Comparison of ENCODE assay signal across 4 cellular contexts in genomic region chr1:148024918-148025317, GRCh38.
DNase-seq lines count a peak whose midpoint lies in the region; ATAC-seq, FAIRE-seq and TF ChIP-seq lines count a peak whose summit lies in the region.
"Not testable (repeated sequence)": the region's sequence is repeated elsewhere in the genome, so short reads cannot be mapped to it uniquely, and the experiment has no call there.

No MANE protein-coding gene starts in this region.

- not testable (repeated sequence) for H3K4me3 ChIP-seq in K562; epithelial cell of esophagus (ENCODE audit: low read length)

- TF ChIP-seq EP300 in K562 (IDR thresholded peaks at IDR 0.05; ENCODE audit: low read length), result not testable (repeated sequence)

- FAIRE-seq in K562 (lab: Jason Lieb, UNC), result not testable (repeated sequence)

- not testable (repeated sequence) for H3K9me3 ChIP-seq in K562 (replicated peaks; ENCODE audit: control insufficient read depth, insufficient read depth, low read depth, low read length)

- not testable (repeated sequence) for H3K9me1 ChIP-seq in K562 (ENCODE audit: control insufficient read depth, insufficient read depth, low read length)

- H3K27me3 Mint-ChIP-seq in MCF 10A (ENCODE audit: insufficient read depth, unreplicated experiment), result not testable (repeated sequence)

- not testable (repeated sequence) for TF ChIP-seq POLR2A in K562 (conservative IDR thresholded peaks at IDR 0.05)

- 57% methylated on average over 4 of the region's 5 CpGs for WGBS in K562 (ENCODE audit: insufficient coverage, low coverage, missing lambda C conversion rate)

- not testable (repeated sequence) for H3K4me1 Mint-ChIP-seq in MCF 10A (ENCODE audit: insufficient read depth, unreplicated experiment)

- H3K4me1 ChIP-seq in K562 (replicated peaks in 1 of 2; ENCODE audit: control insufficient read depth in 2 of 2, insufficient read depth in 2 of 2, low read length in 2 of 2), result not testable (repeated sequence)

- H3K27ac ChIP-seq in K562 (ENCODE audit: extremely low read depth, low read depth, low read length), result not testable (repeated sequence)

- H3K36me3 ChIP-seq in K562 (ENCODE audit: control insufficient read depth, insufficient read depth, low read length), result not testable (repeated sequence)

- H3K9me3 Mint-ChIP-seq in MCF 10A (ENCODE audit: unreplicated experiment), result not testable (repeated sequence)

- BruUV-seq in K562 (replicated peaks; lab: Mats Ljungman, UMichigan); MCF 10A (replicated peaks; lab: Mats Ljungman, UMichigan): not testable (repeated sequence)

- not testable (repeated sequence) for H4K20me1 ChIP-seq in K562 (replicated peaks; ENCODE audit: control insufficient read depth, insufficient read depth, low read length)

- peak; percentile 37 for DNase-seq in OCI-M1 (lab: John Stamatoyannopoulos, UW)
- not testable (repeated sequence) for DNase-seq in K562 (ENCODE audit: extremely low read depth in 1 of 4, low spot score in 3 of 4)
- DNase-seq in MCF 10A (ENCODE audit: unreplicated experiment), result peak; percentile 14
- peak; percentile 21 for DNase-seq in epithelial cell of esophagus (ENCODE audit: low read depth)

- not testable (repeated sequence) for H3K4me3 Mint-ChIP-seq in MCF 10A (ENCODE audit: unreplicated experiment)

- H3K4me2 ChIP-seq in K562 (ENCODE audit: insufficient read depth, low read length), result not testable (repeated sequence)

- not testable (repeated sequence) for TF ChIP-seq RAD21 in K562 (CRISPR knock-in tag; conservative IDR thresholded peaks at IDR 0.05 in 1 of 2, IDR thresholded peaks at IDR 0.05 in 1 of 2)

- H3K9ac ChIP-seq in K562 (ENCODE audit: insufficient read depth in 1 of 2, low read depth in 2 of 2, low read length in 2 of 2), result not testable (repeated sequence)

- TF ChIP-seq CTCF in K562 (IDR thresholded peaks at IDR 0.05 in 2 of 3, conservative IDR thresholded peaks at IDR 0.05 in 1 of 3; ENCODE audit: insufficient read depth in 2 of 3, low read depth in 1 of 3, low read length in 3 of 3); MCF 10A (IDR thresholded peaks at IDR 0.05; ENCODE audit: unreplicated experiment); epithelial cell of esophagus (IDR thresholded peaks at IDR 0.05; ENCODE audit: insufficient read depth, low read depth, low read length, missing control alignments): not testable (repeated sequence)

- not testable (repeated sequence) for H2AFZ ChIP-seq in K562 (ENCODE audit: low read depth, low read length)

- H3K36me3 Mint-ChIP-seq in MCF 10A (ENCODE audit: insufficient read depth, unreplicated experiment), result not testable (repeated sequence)

- POLR2A ChIA-PET in K562 (lab: Yijun Ruan, JAX); MCF 10A (lab: Yijun Ruan, JAX): not testable (repeated sequence)

- in situ Hi-C loops in K562 (cut with MboI), result not testable (repeated sequence)

- H3K79me2 ChIP-seq in K562 (ENCODE audit: control insufficient read depth, insufficient read depth, low read length), result not testable (repeated sequence)

- intact Hi-C loops in K562 (cut with micrococcal nuclease); MCF 10A (cut with micrococcal nuclease): not testable (repeated sequence)

- H3K27ac Mint-ChIP-seq in MCF 10A (ENCODE audit: low read depth, unreplicated experiment), result not testable (repeated sequence)

- CTCF ChIA-PET in K562 (lab: Yijun Ruan, JAX; ENCODE audit: low intra/inter-chr PET ratio), result not testable (repeated sequence)
- CTCF ChIA-PET in MCF 10A (lab: Yijun Ruan, JAX), result interaction anchor here (0.6 kb wide), 1 partner anchor 320 kb away, joined by 3 read pairs; no protein-coding TSS in a partner anchor

- not testable (repeated sequence) for ATAC-seq in K562

- not testable (repeated sequence) for H3K27me3 ChIP-seq in K562 (ENCODE audit: control insufficient read depth in 2 of 2, insufficient read depth in 2 of 2, low read length in 2 of 2)

TF ChIP-seq in K562, 482 proteins besides CTCF, POLR2A, EP300 and RAD21:
- TF ChIP-seq C11orf30 (IDR thresholded peaks at IDR 0.05; ENCODE audit: low read depth) (peak; percentile 53), ZNF316 (IDR thresholded peaks at IDR 0.05) (peak; percentile 57; the same call in 1 of the 2 replicates), ARID1B (IDR thresholded peaks at IDR 0.05) (peak; percentile 41; the same call in 1 of the 2 replicates), TRIM24 (IDR thresholded peaks at IDR 0.05) (peak; percentile 20 to 54; a peak in 1 of 4 replicates), SOX6 (IDR thresholded peaks at IDR 0.05) (peak; percentile 68), CEBPB (tag; IDR thresholded peaks at IDR 0.05) (peak; percentile 75), MAFG (tag; conservative IDR thresholded peaks at IDR 0.05) (peak; percentile 64), SMARCA4 (IDR thresholded peaks at IDR 0.05) (peak; percentile 18; the same call in 1 of the 2 replicates), L3MBTL2 (IDR thresholded peaks at IDR 0.05) (0 out of 2 replicates have a peak, but pooled peaks have one; percentile 12), RCOR1 (IDR thresholded peaks at IDR 0.05; ENCODE audit: borderline replicate concordance in 1 of 2, low read depth in 2 of 2, low read length in 2 of 2) (peak in 1 of 2 experiments; percentile 30; a peak in 1 of 4 replicates)
